Comparison of ENCODE assay signal across 9 cellular contexts in the genomic region with DNA sequence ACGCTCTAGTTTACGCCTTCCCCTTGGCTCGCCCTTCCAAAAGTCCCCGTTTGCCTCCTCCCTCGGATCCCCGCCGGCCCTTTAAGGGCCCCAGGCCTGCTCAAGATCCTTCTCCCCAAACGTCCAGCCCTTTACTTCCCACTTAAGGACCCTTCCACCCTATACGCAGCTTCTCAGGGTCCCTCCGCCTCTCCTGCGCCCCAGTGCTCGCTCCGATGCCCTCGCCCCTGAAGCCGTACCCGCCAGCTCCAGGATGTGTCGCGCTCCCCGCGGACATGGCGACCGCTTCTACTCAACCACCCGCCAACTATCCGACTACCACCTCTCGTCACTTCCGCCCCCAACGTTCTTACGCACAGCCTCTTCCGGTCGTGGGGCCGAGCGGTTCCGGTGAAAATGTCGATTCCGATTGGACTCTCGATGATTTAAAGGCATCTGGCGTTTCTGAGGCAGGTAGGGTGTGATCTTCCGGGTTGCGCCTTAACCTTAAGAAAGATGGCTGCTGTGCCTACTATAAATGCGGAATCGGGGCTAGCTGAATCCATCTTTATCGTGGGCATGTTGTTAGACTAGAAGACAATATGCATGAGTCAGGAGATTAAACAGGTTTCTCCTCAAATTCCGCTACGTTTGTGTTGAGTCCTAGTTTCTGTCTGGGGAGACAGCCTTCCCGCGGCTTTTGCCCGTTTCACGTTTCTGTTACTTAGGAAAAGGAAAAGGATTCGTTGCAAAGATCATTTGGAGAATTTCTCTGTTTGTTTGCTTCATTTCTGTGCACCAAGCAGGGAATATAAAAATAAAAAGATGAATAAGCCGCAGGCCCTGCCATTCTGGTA. TPM values are rescaled to one million over a fixed set of nuclear protein-coding genes. Genes with fewer than 3 reads are reported as not detected.
DNase-seq lines count a peak whose midpoint lies in the region; ATAC-seq and TF ChIP-seq lines count a peak whose summit lies in the region.
"Had no signal": no experiment of that assay in that cellular context is flagged by ENCODE, and none has a peak within 500 bp of the region (broad histone marks: within the 10 kb centered on the region; RNA-seq: fewer than 3 reads in every experiment).

TSS of gene KHDC4 (minus strand) at position 317 of the 836 bp plus-strand sequence. CDS start at position 277, 40 bp downstream.

- H3K4me1 ChIP-seq in spleen = peaks cover 45 to 78% (median 65%) of the 10 kb centered on the region in 6 donors

- WGBS in spleen, 5 donors = 0 to 1% (median 1%) methylated on average over 41 to 50 of the region's 50 CpGs

- peak within 1 kb of the TSS in 2 of 5 donors; percentile 36 to 58 for H3K4me3 Mint-ChIP-seq in immature natural killer cell
- H3K4me3 Mint-ChIP-seq: activated naive CD8-positive, alpha-beta T cell had no signal

- no peaks in the 10 kb centered on the region for H3K9me3 Mint-ChIP-seq in immature natural killer cell

- H3K27ac ChIP-seq in WERI-Rb-1 (peak within 1 kb of the TSS; percentile 89), spleen (peak within 1 kb of the TSS; percentile 90 to 95 (median 94))

- H3K27me3 Mint-ChIP-seq in immature natural killer cell (ENCODE audit: low read depth in 3 of 3) = no peaks in the 10 kb centered on the region
- H3K27me3 Mint-ChIP-seq: activated naive CD8-positive, alpha-beta T cell had no signal

- H3K4me1 Mint-ChIP-seq in immature natural killer cell = peaks cover 29 to 35% of the 10 kb centered on the region in 2 donors

- TF ChIP-seq CTCF in WERI-Rb-1 (IDR thresholded peaks at IDR 0.05; ENCODE audit: low read depth, low read length) (peak; percentile 24; the same call in 1 of the 2 replicates), cardiac fibroblast (IDR thresholded peaks at IDR 0.05; ENCODE audit: low read depth, low read length) (peak; percentile 5), spleen (IDR thresholded peaks at IDR 0.05 in 8 of 11, conservative IDR thresholded peaks at IDR 0.05 in 3 of 11) (peak in 10 of 11 experiments; percentile 26 to 62 (median 41))

- peak; percentile 66 to 93 (median 89) for TF ChIP-seq POLR2A in spleen (IDR thresholded peaks at IDR 0.05)

- H3K9me3 ChIP-seq in WERI-Rb-1 (ENCODE audit: severe bottlenecking) (no peaks in the 10 kb centered on the region), spleen (no peaks in the 10 kb centered on the region)

- peak; percentile 97 for DNase-seq in AG08395 (ENCODE audit: low spot score)
- peak; percentile 99 for DNase-seq in NCI-H2227 (lab: John Stamatoyannopoulos, UW; ENCODE audit: unreplicated experiment)
- DNase-seq in WERI-Rb-1 = peak; percentile 99
- DNase-seq in cardiac fibroblast (ENCODE audit: low read depth in 2 of 2) = peak; percentile 99
- peak; percentile 96 to 97 (median 97) for DNase-seq in immature natural killer cell
- DNase-seq in spleen = peak; percentile 97

- no peaks in the 10 kb centered on the region for H3K27me3 ChIP-seq in WERI-Rb-1 (ENCODE audit: insufficient read depth, low read depth, severe bottlenecking)
- no peaks in the 10 kb centered on the region for H3K27me3 ChIP-seq in spleen (replicated peaks in 1 of 7)

- peaks cover 0 to 8% (median 4%) of the 10 kb centered on the region in 3 donors for H3K36me3 Mint-ChIP-seq in immature natural killer cell

- peak; percentile 83 for ATAC-seq in GM18873 (IDR thresholded peaks at IDR 0.05; ENCODE audit: low FRiP score, unreplicated experiment)
- peak; percentile 90 for ATAC-seq in HG03139 (IDR thresholded peaks at IDR 0.05; ENCODE audit: unreplicated experiment)

- intact Hi-C loops in spleen (cut with DNase I; ENCODE audit: low total_unique reads) = no loop called here

- no peak within 1 kb of the TSS for H3K27ac Mint-ChIP-seq in immature natural killer cell

- H3K36me3 ChIP-seq in WERI-Rb-1 (peaks cover 49% of the 10 kb centered on the region), spleen (peaks cover 0 to 42% (median 31%) of the 10 kb centered on the region in 6 donors)

- H3K4me3 ChIP-seq in WERI-Rb-1 (ENCODE audit: low read depth, low read length) (peak within 1 kb of the TSS; percentile 72), cardiac fibroblast (replicated peaks in 1 of 2; ENCODE audit: low read depth in 2 of 2, low read length in 2 of 2) (peak within 1 kb of the TSS; percentile 74 to 88), spleen (peak within 1 kb of the TSS; percentile 60 to 93 (median 76))

RNA-seq across cellular contexts. Expression of gene KHDC4, which starts in this region (rescaled TPM):
- polyA plus RNA-seq in immature natural killer cell = 1 to 10 TPM; 1.0 to 7.0 (median 4.1) TPM
- total RNA-seq in spleen = 10 to 100 TPM; 43.2 to 70.5 (median 59.3) TPM
- 10 to 100 TPM; 24.9 to 33.8 (median 29.3) TPM for polyA plus RNA-seq in spleen

Comparison
In these comparisons a context has a peak if more than half of its experiments do, and no peak if none do; other contexts are left out.
1. Peak in every context shown above with its lines: DNase-seq, ATAC-seq, H3K4me3 ChIP-seq and H3K27ac ChIP-seq.